In genomic region chr6:121961726-121962125, GRCh38 we compare ENCODE assay signal across 27 cellular contexts.
"Had no signal": no experiment of that assay in that cellular context is flagged by ENCODE, and none has a peak within 500 bp of the region (broad histone marks: within the 10 kb centered on the region; RNA-seq: fewer than 3 reads in every experiment).

No MANE protein-coding gene starts in this region.

- H3K27ac ChIP-seq: left lung, lower lobe of right lung, pancreas, prostate gland, sigmoid colon, spleen, tibial nerve, vagina had no signal

- H3K36me3 Mint-ChIP-seq: naive thymus-derived CD8-positive, alpha-beta T cell; stimulated activated effector memory CD8-positive, alpha-beta T cell treated with anti-CD3 and anti-CD28 coated beads, Interleukin-12 subunit alpha, Interleukin-12 subunit beta, amount 100 ng/mL, for 72 hours; type B pancreatic cell had no signal

- DNase-seq: hippocampal formation; kidney glomerular epithelial cell; left colon; left lung; lower lobe of right lung; mammary epithelial cell; mesenchymal stem cell; naive thymus-derived CD8-positive, alpha-beta T cell; nucleus accumbens; pancreas; posterior cingulate gyrus; retina; right cardiac atrium; sigmoid colon; small intestine; spleen; stimulated activated CD4-positive, alpha-beta T cell treated with anti-CD3 and anti-CD28 coated beads, Interleukin-4, amount 100 ng/mL, for 24 hours; stimulated activated naive CD4-positive, alpha-beta T cell had no signal

- H3K4me3 Mint-ChIP-seq: naive thymus-derived CD8-positive, alpha-beta T cell; nephron; neural crest cell; stimulated activated effector memory CD8-positive, alpha-beta T cell treated with anti-CD3 and anti-CD28 coated beads, Interleukin-12 subunit alpha, Interleukin-12 subunit beta, amount 100 ng/mL, for 72 hours; stimulated activated naive CD8-positive, alpha-beta T cell treated with anti-CD3 and anti-CD28 coated beads, Interleukin-15, Interleukin-2, amounts not matched to agents 100 ng/mL and 50 ng/mL, for 24 hours; type B pancreatic cell had no signal

- H3K4me1 ChIP-seq: left lung, lower lobe of right lung, pancreas, prostate gland, sigmoid colon, spleen, tibial nerve, vagina had no signal

- H3K4me3 ChIP-seq: left lung, lower lobe of right lung, pancreas, prostate gland, sigmoid colon, spleen, tibial nerve, vagina had no signal

- H3K9me3 Mint-ChIP-seq: nephron, neural crest cell, type B pancreatic cell had no signal

- H3K27me3 ChIP-seq: left lung, pancreas, sigmoid colon, spleen, tibial nerve, vagina had no signal

- H3K27me3 Mint-ChIP-seq: naive thymus-derived CD8-positive, alpha-beta T cell; stimulated activated naive CD8-positive, alpha-beta T cell treated with anti-CD3 and anti-CD28 coated beads, Interleukin-15, Interleukin-2, amounts not matched to agents 100 ng/mL and 50 ng/mL, for 24 hours; type B pancreatic cell had no signal

- H3K4me1 Mint-ChIP-seq: nephron; neural crest cell; stimulated activated effector memory CD8-positive, alpha-beta T cell treated with anti-CD3 and anti-CD28 coated beads, Interleukin-12 subunit alpha, Interleukin-12 subunit beta, amount 100 ng/mL, for 72 hours had no signal

- FAIRE-seq: keratinocyte, pancreas, small intestine had no signal

- H3K36me3 ChIP-seq: left lung, lower lobe of right lung, pancreas, prostate gland, sigmoid colon, spleen, tibial nerve, vagina had no signal

- ATAC-seq: left colon; left lung; lower lobe of right lung; naive thymus-derived CD8-positive, alpha-beta T cell; pancreas; right cardiac atrium; stimulated activated effector memory CD8-positive, alpha-beta T cell treated with anti-CD3 and anti-CD28 coated beads, Interleukin-12 subunit alpha, Interleukin-12 subunit beta, amount 100 ng/mL, for 72 hours had no signal

- H3K27ac Mint-ChIP-seq: nephron; stimulated activated effector memory CD8-positive, alpha-beta T cell treated with anti-CD3 and anti-CD28 coated beads, Interleukin-12 subunit alpha, Interleukin-12 subunit beta, amount 100 ng/mL, for 72 hours; stimulated activated naive CD8-positive, alpha-beta T cell treated with anti-CD3 and anti-CD28 coated beads, Interleukin-15, Interleukin-2, amounts not matched to agents 100 ng/mL and 50 ng/mL, for 24 hours; type B pancreatic cell had no signal

- H3K9me3 ChIP-seq: left lung, lower lobe of right lung, pancreas, prostate gland, sigmoid colon, tibial nerve, vagina had no signal
